ENCODE assay signal across 15 cellular contexts in genomic region chr12:45469902-45470301, GRCh38.
DNase-seq lines count a peak whose midpoint lies in the region; ATAC-seq and TF ChIP-seq lines count a peak whose summit lies in the region.
"Had no signal": no experiment of that assay in that cellular context is flagged by ENCODE, and none has a peak within 500 bp of the region (broad histone marks: within the 10 kb centered on the region; RNA-seq: fewer than 3 reads in every experiment).

No MANE protein-coding gene starts in this region.

- H3K9me3 Mint-ChIP-seq in activated CD8-positive, alpha-beta T cell treated with anti-CD3 and anti-CD28 coated beads for 36 hours, result peaks cover 6% of the 10 kb centered on the region
- peaks cover 0 to 9% (median 5%) of the 10 kb centered on the region in 9 donors for H3K9me3 Mint-ChIP-seq in naive thymus-derived CD8-positive, alpha-beta T cell

- no peaks in the 10 kb centered on the region for H3K36me3 ChIP-seq in heart right ventricle
- H3K36me3 ChIP-seq: BLaER1 had no signal

- H3K27me3 ChIP-seq in heart right ventricle, result no peaks in the 10 kb centered on the region
- H3K27me3 ChIP-seq: BLaER1 had no signal

- POLR2A ChIA-PET in activated CD8-positive, alpha-beta T cell treated with anti-CD3 and anti-CD28 coated beads for 36 hours (lab: Charles Lee), result no interaction called here
- POLR2A ChIA-PET in naive thymus-derived CD8-positive, alpha-beta T cell (lab: Charles Lee), result interaction anchor here (0.6 to 1.0 kb wide), 3 partner anchors 48 to 629 kb away, joined by 3 read pairs; no protein-coding TSS in a partner anchor
- POLR2A ChIA-PET in GM10248 (lab: Yijun Ruan, JAX), result no interaction called here

- CTCF ChIA-PET in activated CD8-positive, alpha-beta T cell treated with anti-CD3 and anti-CD28 coated beads for 36 hours (lab: Charles Lee), result no interaction called here
- CTCF ChIA-PET in GM10248 (lab: Yijun Ruan, JAX), result no interaction called here

- peak; percentile 17 for DNase-seq in activated T-cell treated with anti-CD3 and anti-CD28 coated beads, Interleukin-2, amount 50 U/mL, for 1 hour
- DNase-seq in activated T-cell treated with anti-CD3 and anti-CD28 coated beads for 4 hours (no peak), GM10248 (ENCODE audit: extremely low spot score) (no peak), heart right ventricle (no peak)
- peak; percentile 56 for DNase-seq in Jurkat, Clone E6-1 (ENCODE audit: low read depth, low spot score)
- DNase-seq in activated CD8-positive, alpha-beta T cell treated with anti-CD3 and anti-CD28 coated beads for 36 hours, result peak; percentile 7
- DNase-seq in naive thymus-derived CD8-positive, alpha-beta T cell, result peak in 6 of 10 donors; percentile 6 to 64 (median 38)
- DNase-seq: KBM-7, NCI-H1417 treated with DMSO at 0.1 percent for 48 hours, NCI-H187 treated with DMSO at 0.1 percent for 48 hours, NCI-H2227 treated with DMSO at 0.1 percent for 48 hours, NCI-H510A treated with DMSO at 0.1 percent for 48 hours, NCI-H774 had no signal

- no peak overlapping the region for H3K4me3 Mint-ChIP-seq in activated CD8-positive, alpha-beta T cell treated with anti-CD3 and anti-CD28 coated beads for 36 hours
- H3K4me3 Mint-ChIP-seq in naive thymus-derived CD8-positive, alpha-beta T cell, result peak overlapping the region; percentile 16 to 67 (median 63)

- H3K9me3 ChIP-seq in heart right ventricle, result no peaks in the 10 kb centered on the region
- H3K9me3 ChIP-seq: BLaER1 had no signal

- intact Hi-C loops in activated CD8-positive, alpha-beta T cell treated with anti-CD3 and anti-CD28 coated beads for 36 hours (cut with micrococcal nuclease), result no loop called here
- intact Hi-C loops in heart right ventricle (cut with DNase I), result no loop called here

- peaks cover 17% of the 10 kb centered on the region for H3K4me1 Mint-ChIP-seq in activated CD8-positive, alpha-beta T cell treated with anti-CD3 and anti-CD28 coated beads for 36 hours (ENCODE audit: low read depth)
- H3K4me1 Mint-ChIP-seq in naive thymus-derived CD8-positive, alpha-beta T cell, result peaks cover 19 to 26% (median 24%) of the 10 kb centered on the region in 4 donors

- no peaks in the 10 kb centered on the region for H3K4me1 ChIP-seq in heart right ventricle
- H3K4me1 ChIP-seq: BLaER1 had no signal

- no peak for TF ChIP-seq CTCF in activated CD8-positive, alpha-beta T cell treated with anti-CD3 and anti-CD28 coated beads for 36 hours (IDR thresholded peaks at IDR 0.05)
- TF ChIP-seq CTCF in GM10248 (IDR thresholded peaks at IDR 0.05; ENCODE audit: control extremely low read depth, extremely low read depth, low read depth, missing control alignments) (no peak), heart right ventricle (IDR thresholded peaks at IDR 0.05) (no peak)

- H3K4me3 ChIP-seq in Jurkat, Clone E6-1 (ENCODE audit: low read length), result no peak overlapping the region
- no peak overlapping the region for H3K4me3 ChIP-seq in heart right ventricle
- H3K4me3 ChIP-seq: BLaER1 had no signal

- no peak overlapping the region for H3K27ac Mint-ChIP-seq in activated CD8-positive, alpha-beta T cell treated with anti-CD3 and anti-CD28 coated beads for 36 hours
- H3K27ac Mint-ChIP-seq in naive thymus-derived CD8-positive, alpha-beta T cell, result peak overlapping the region in 6 of 10 donors; percentile 8 to 49 (median 27)

- 85 to 88% methylated on average over 4 of the region's 4 CpGs for WGBS in heart right ventricle, 2 donors

- H3K36me3 Mint-ChIP-seq in activated CD8-positive, alpha-beta T cell treated with anti-CD3 and anti-CD28 coated beads for 36 hours (ENCODE audit: low read depth), result no peaks in the 10 kb centered on the region
- peaks cover 0 to 8% (median 6%) of the 10 kb centered on the region in 3 donors for H3K36me3 Mint-ChIP-seq in naive thymus-derived CD8-positive, alpha-beta T cell

- no peak overlapping the region for H3K27ac ChIP-seq in heart right ventricle
- H3K27ac ChIP-seq: BLaER1 had no signal

- no peaks in the 10 kb centered on the region for H3K27me3 Mint-ChIP-seq in activated CD8-positive, alpha-beta T cell treated with anti-CD3 and anti-CD28 coated beads for 36 hours
- H3K27me3 Mint-ChIP-seq in naive thymus-derived CD8-positive, alpha-beta T cell, result peaks cover 0 to 3% (median 0%) of the 10 kb centered on the region in 5 donors

- peak; percentile 24 for ATAC-seq in activated CD8-positive, alpha-beta T cell treated with anti-CD3 and anti-CD28 coated beads for 36 hours
- peak; percentile 71 to 89 for ATAC-seq in naive thymus-derived CD8-positive, alpha-beta T cell
- no peak for ATAC-seq in HG03432 (IDR thresholded peaks at IDR 0.05; ENCODE audit: unreplicated experiment)
- ATAC-seq in heart right ventricle, result no peak

Comparison
In these comparisons a context has a peak if more than half of its experiments do, and no peak if none do; other contexts are left out.
1. DNase-seq: peak in activated T-cell treated with anti-CD3 and anti-CD28 coated beads, Interleukin-2, amount 50 U/mL, for 1 hour (single experiment), Jurkat, Clone E6-1 (single experiment), activated CD8-positive, alpha-beta T cell treated with anti-CD3 and anti-CD28 coated beads for 36 hours (single experiment) and naive thymus-derived CD8-positive, alpha-beta T cell (6 of 10); none in activated T-cell treated with anti-CD3 and anti-CD28 coated beads for 4 hours (single experiment), GM10248 (single experiment) and heart right ventricle (0 of 2).
2. ATAC-seq: peak in activated CD8-positive, alpha-beta T cell treated with anti-CD3 and anti-CD28 coated beads for 36 hours (single experiment) and naive thymus-derived CD8-positive, alpha-beta T cell (2 of 2); none in HG03432 (single experiment) and heart right ventricle (0 of 8).